Comparison of ENCODE assay signal across 22 cellular contexts in the genomic region with DNA sequence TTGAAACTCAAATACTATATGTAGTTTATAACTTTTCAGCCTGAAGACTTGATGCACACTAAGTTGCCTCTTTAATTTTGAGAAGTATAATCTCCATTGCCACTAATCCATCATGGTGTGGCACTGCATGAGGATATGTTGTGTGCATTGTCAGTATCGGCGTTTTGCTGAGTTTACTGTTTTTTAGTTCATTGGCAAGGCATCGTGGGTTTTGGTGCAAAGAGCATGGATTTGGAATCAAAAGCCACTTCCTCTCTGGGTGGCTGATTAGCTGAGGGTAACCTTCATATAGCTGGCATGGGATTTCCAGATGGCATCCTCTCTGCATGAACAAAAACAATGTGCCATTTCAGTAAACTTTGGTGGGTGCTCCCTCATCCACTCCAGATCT. TPM values are rescaled to one million over a fixed set of nuclear protein-coding genes. Genes with fewer than 3 reads are reported as not detected.
DNase-seq lines count a peak whose midpoint lies in the region; ATAC-seq and TF ChIP-seq lines count a peak whose summit lies in the region.
"Had no signal": no experiment of that assay in that cellular context is flagged by ENCODE, and none has a peak within 500 bp of the region (broad histone marks: within the 10 kb centered on the region; RNA-seq: fewer than 3 reads in every experiment).

No MANE protein-coding gene starts in this region.

- H3K36me3 Mint-ChIP-seq in natural killer cell, result no peaks in the 10 kb centered on the region
- H3K36me3 Mint-ChIP-seq: activated naive CD4-positive, alpha-beta T cell treated with anti-CD3 and anti-CD28 coated beads, Interleukin-2, amount 50 U/mL, for 24 hours; IgD-negative memory B cell had no signal

- H3K36me3 ChIP-seq in esophagus squamous epithelium (no peaks in the 10 kb centered on the region), sigmoid colon (no peaks in the 10 kb centered on the region)
- H3K36me3 ChIP-seq: upper lobe of right lung had no signal

- 21% methylated on average over 3 of the region's 3 CpGs for WGBS in right cardiac atrium
- WGBS in esophagus squamous epithelium, 2 donors, result 25 to 34% methylated on average over 1 to 3 of the region's 3 CpGs
- 49 to 61% methylated on average over 3 of the region's 3 CpGs for WGBS in sigmoid colon, 2 donors

- no peaks in the 10 kb centered on the region for H3K9me3 ChIP-seq in right cardiac atrium (ENCODE audit: control insufficient read depth, low read length)
- H3K9me3 ChIP-seq in esophagus squamous epithelium, result no peaks in the 10 kb centered on the region
- no peaks in the 10 kb centered on the region for H3K9me3 ChIP-seq in sigmoid colon
- H3K9me3 ChIP-seq: upper lobe of right lung had no signal

- peaks cover 9% of the 10 kb centered on the region for H3K4me1 ChIP-seq in right cardiac atrium (ENCODE audit: control insufficient read depth, insufficient read depth, low read length)
- peaks cover 0 to 36% (median 16%) of the 10 kb centered on the region in 3 donors for H3K4me1 ChIP-seq in esophagus squamous epithelium
- H3K4me1 ChIP-seq in sigmoid colon, result peaks cover 0 to 85% (median 50%) of the 10 kb centered on the region in 4 donors

- H3K27ac ChIP-seq in right cardiac atrium (ENCODE audit: low read length), result peak overlapping the region; percentile 33
- H3K27ac ChIP-seq in esophagus squamous epithelium, result peak overlapping the region in 3 of 4 donors; percentile 43 to 72 (median 63)
- peak overlapping the region; percentile 94 to 99 (median 97) for H3K27ac ChIP-seq in sigmoid colon
- H3K27ac ChIP-seq: SK-N-MC, upper lobe of right lung, VCaP had no signal

- intact Hi-C loops in right cardiac atrium (cut with DNase I), result no loop called here
- intact Hi-C loops in cardiac septum (cut with DNase I), result no loop called here
- intact Hi-C loops in esophagus squamous epithelium (cut with DNase I), result no loop called here
- intact Hi-C loops in sigmoid colon (cut with DNase I), result no loop called here
- intact Hi-C loops in natural killer cell (cut with micrococcal nuclease), result no loop called here

- TF ChIP-seq EP300 in sigmoid colon (IDR thresholded peaks at IDR 0.05), result no peak

- no peaks in the 10 kb centered on the region for H3K4me1 Mint-ChIP-seq in natural killer cell
- H3K4me1 Mint-ChIP-seq: IgD-negative memory B cell had no signal

- TF ChIP-seq POLR2A in esophagus squamous epithelium (IDR thresholded peaks at IDR 0.05), result no peak
- TF ChIP-seq POLR2A in sigmoid colon (IDR thresholded peaks at IDR 0.05), result no peak

- H3K4me3 ChIP-seq in right cardiac atrium (ENCODE audit: low read length) (no peak overlapping the region), esophagus squamous epithelium (no peak overlapping the region), sigmoid colon (no peak overlapping the region)
- H3K4me3 ChIP-seq: upper lobe of right lung had no signal

- H3K27me3 Mint-ChIP-seq in natural killer cell (ENCODE audit: low read depth in 2 of 2), result peaks cover 0 to 14% of the 10 kb centered on the region in 2 donors
- H3K27me3 Mint-ChIP-seq: activated CD4-positive, alpha-beta T cell treated with anti-CD3 and anti-CD28 coated beads, Interleukin-2, amount 10 ng/mL, durations not matched to agents 24 days and 14 days; activated naive CD4-positive, alpha-beta T cell treated with anti-CD3 and anti-CD28 coated beads, Interleukin-2, amount 50 U/mL, for 24 hours; effector memory CD8-positive, alpha-beta T cell had no signal

- no peak overlapping the region for H3K4me3 Mint-ChIP-seq in natural killer cell
- H3K4me3 Mint-ChIP-seq: activated CD4-positive, alpha-beta T cell treated with anti-CD3 and anti-CD28 coated beads, Interleukin-2, amount 10 ng/mL, durations not matched to agents 24 days and 14 days; activated naive CD4-positive, alpha-beta T cell treated with anti-CD3 and anti-CD28 coated beads, Interleukin-2, amount 50 U/mL, for 24 hours; activated T-cell treated with anti-CD3 and anti-CD28 coated beads, Interleukin-2, amount 50 U/mL, for 72 hours; effector memory CD8-positive, alpha-beta T cell; IgD-negative memory B cell had no signal

- no peaks in the 10 kb centered on the region for H3K27me3 ChIP-seq in right cardiac atrium (ENCODE audit: control insufficient read depth, insufficient read depth)
- no peaks in the 10 kb centered on the region for H3K27me3 ChIP-seq in esophagus squamous epithelium
- no peaks in the 10 kb centered on the region for H3K27me3 ChIP-seq in sigmoid colon
- H3K27me3 ChIP-seq: upper lobe of right lung had no signal

- no peaks in the 10 kb centered on the region for H3K9me3 Mint-ChIP-seq in natural killer cell
- H3K9me3 Mint-ChIP-seq: activated CD4-positive, alpha-beta T cell treated with anti-CD3 and anti-CD28 coated beads, Interleukin-2, amount 10 ng/mL, durations not matched to agents 24 days and 14 days; activated naive CD4-positive, alpha-beta T cell treated with anti-CD3 and anti-CD28 coated beads, Interleukin-2, amount 50 U/mL, for 24 hours; activated T-cell treated with anti-CD3 and anti-CD28 coated beads, Interleukin-2, amount 50 U/mL, for 72 hours; effector memory CD8-positive, alpha-beta T cell; IgD-negative memory B cell had no signal

- DNase-seq in right cardiac atrium (no peak), cardiac septum (ENCODE audit: low spot score) (no peak), esophagus squamous epithelium (lab: John Stamatoyannopoulos, UW) (no peak), sigmoid colon (no peak), cerebellar cortex (ENCODE audit: low spot score) (no peak), UCSD-AML1 (lab: John Stamatoyannopoulos, UW; ENCODE audit: unreplicated experiment) (no peak), NCI-H524 (lab: John Stamatoyannopoulos, UW) (no peak), natural killer cell (no peak)
- DNase-seq: activated CD4-positive, alpha-beta T cell treated with anti-CD3 and anti-CD28 coated beads, Interleukin-2, amount 10 ng/mL, durations not matched to agents 24 days and 14 days; activated T-cell treated with anti-CD3 and anti-CD28 coated beads, Interleukin-2, amount 50 U/mL, for 72 hours; effector memory CD8-positive, alpha-beta T cell; midbrain; NCI-H2081 treated with DMSO at 0.1 percent for 48 hours; NCI-H510A treated with DMSO at 0.1 percent for 48 hours; posterior cingulate gyrus; stimulated activated CD4-positive, alpha-beta T cell treated with anti-CD3 and anti-CD28 coated beads, Interleukin-4, amount 100 ng/mL, for 24 hours; stimulated activated naive CD8-positive, alpha-beta T cell treated with anti-CD3 and anti-CD28 coated beads, Interleukin-15, Interleukin-2, amounts not matched to agents 100 U/mL and 50 U/mL, for 24 hours; upper lobe of right lung had no signal

- ATAC-seq in right cardiac atrium (no peak), natural killer cell (no peak)
- ATAC-seq: activated T-cell treated with anti-CD3 and anti-CD28 coated beads, Interleukin-2, amount 50 U/mL, for 72 hours; effector memory CD8-positive, alpha-beta T cell; stimulated activated naive CD8-positive, alpha-beta T cell treated with anti-CD3 and anti-CD28 coated beads, Interleukin-15, Interleukin-2, amounts not matched to agents 100 U/mL and 50 U/mL, for 24 hours; upper lobe of right lung had no signal

- TF ChIP-seq CTCF in esophagus squamous epithelium (IDR thresholded peaks at IDR 0.05) (no peak), sigmoid colon (IDR thresholded peaks at IDR 0.05) (no peak), natural killer cell (IDR thresholded peaks at IDR 0.05) (no peak)

- H3K27ac Mint-ChIP-seq in natural killer cell, result no peak overlapping the region
- H3K27ac Mint-ChIP-seq: activated CD4-positive, alpha-beta T cell treated with anti-CD3 and anti-CD28 coated beads, Interleukin-2, amount 10 ng/mL, durations not matched to agents 24 days and 14 days; activated naive CD4-positive, alpha-beta T cell treated with anti-CD3 and anti-CD28 coated beads, Interleukin-2, amount 50 U/mL, for 24 hours; activated T-cell treated with anti-CD3 and anti-CD28 coated beads, Interleukin-2, amount 50 U/mL, for 72 hours; effector memory CD8-positive, alpha-beta T cell; IgD-negative memory B cell had no signal

RNA-seq across cellular contexts. Expression of a gene that starts 38.7 kb away (rescaled TPM):
- total RNA-seq in right cardiac atrium, result 100 to 1,000 TPM; 255 to 871 (median 312) TPM
- polyA plus RNA-seq in right cardiac atrium, result 442 TPM
- total RNA-seq in cardiac septum, result 3,112 TPM
- 100 to 1,000 TPM in 2 of 4 donors, 10 to 100 TPM in 2; 17.1 to 509 (median 70.4) TPM for total RNA-seq in esophagus squamous epithelium
- 1,000 to 10,000 TPM in 3 of 4 donors, 100 to 1,000 TPM in 1; 701 to 1,465 (median 1,246) TPM for total RNA-seq in sigmoid colon
- polyA plus RNA-seq in sigmoid colon, result 10 to 100 TPM; 27.0 to 73.3 (median 42.2) TPM
- 1 to 10 TPM; 3.2 to 5.7 (median 3.7) TPM for total RNA-seq in natural killer cell

Comparison
In these comparisons a context has a peak if more than half of its experiments do, and no peak if none do; other contexts are left out.
1. H3K27ac ChIP-seq: peak in every context shown above with its lines; median percentile 97 in sigmoid colon; 63 in esophagus squamous epithelium; 33 in right cardiac atrium.